ENCODE assay signal across 28 cellular contexts in the genomic region with DNA sequence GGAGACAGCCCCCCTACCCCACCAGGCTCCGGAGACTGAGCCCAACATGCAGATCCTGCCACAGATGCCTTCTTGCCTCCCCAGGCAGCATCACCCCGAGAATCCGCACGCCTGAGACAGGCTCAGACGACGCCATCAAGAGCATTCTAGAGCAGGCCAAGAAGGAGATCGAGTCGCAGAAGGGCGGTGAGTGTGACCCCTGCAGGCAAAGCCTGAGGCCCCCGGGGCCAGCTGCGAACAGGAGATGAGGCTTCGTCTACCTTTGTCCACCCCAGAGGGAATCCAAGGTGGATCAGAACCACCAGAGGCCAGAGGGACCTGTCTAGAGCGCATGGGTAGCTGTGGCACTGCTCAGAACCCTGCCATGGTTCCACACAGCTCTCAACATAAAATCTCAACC.
"Had no signal": no experiment of that assay in that cellular context is flagged by ENCODE, and none has a peak within 500 bp of the region (broad histone marks: within the 10 kb centered on the region; RNA-seq: fewer than 3 reads in every experiment).

No MANE protein-coding gene starts in this region.

- H3K9me3 Mint-ChIP-seq: mesothelial cell of epicardium, natural killer cell, nephron progenitor cell, type B pancreatic cell had no signal

- H3K9me3 ChIP-seq: ovary, uterus had no signal

- H3K4me1 Mint-ChIP-seq: mesothelial cell of epicardium had no signal

- H3K36me3 Mint-ChIP-seq: naive B cell; natural killer cell; stimulated activated effector memory CD8-positive, alpha-beta T cell treated with anti-CD3 and anti-CD28 coated beads, Interleukin-12 subunit alpha, Interleukin-12 subunit beta, amount 100 ng/mL, for 72 hours; type B pancreatic cell had no signal

- H3K4me3 ChIP-seq: heart right ventricle, hepatocyte, left ventricle myocardium inferior, lung, ovary, skin epidermis, tibial nerve, uterus had no signal

- H3K4me3 Mint-ChIP-seq: mesothelial cell of epicardium; naive B cell; natural killer cell; nephron progenitor cell; stimulated activated effector memory CD8-positive, alpha-beta T cell treated with anti-CD3 and anti-CD28 coated beads, Interleukin-12 subunit alpha, Interleukin-12 subunit beta, amount 100 ng/mL, for 72 hours; stimulated activated naive CD8-positive, alpha-beta T cell treated with anti-CD3 and anti-CD28 coated beads, Interleukin-15, amount 100 ng/mL, for 72 hours; type B pancreatic cell had no signal

- H3K79me2 ChIP-seq: hepatocyte had no signal

- H2AFZ ChIP-seq: hepatocyte had no signal

- H3K27ac Mint-ChIP-seq: mesothelial cell of epicardium; natural killer cell; nephron progenitor cell; stimulated activated effector memory CD8-positive, alpha-beta T cell treated with anti-CD3 and anti-CD28 coated beads, Interleukin-12 subunit alpha, Interleukin-12 subunit beta, amount 100 ng/mL, for 72 hours; stimulated activated naive CD8-positive, alpha-beta T cell treated with anti-CD3 and anti-CD28 coated beads, Interleukin-15, amount 100 ng/mL, for 72 hours; type B pancreatic cell had no signal

- H3K4me1 ChIP-seq: left ventricle myocardium inferior, tibial nerve, uterus had no signal

- H3K27me3 ChIP-seq: hepatocyte, ovary, uterus had no signal

- ATAC-seq: heart right ventricle; natural killer cell; right cardiac atrium; sciatic nerve; stimulated activated effector memory CD8-positive, alpha-beta T cell treated with anti-CD3 and anti-CD28 coated beads, Interleukin-12 subunit alpha, Interleukin-12 subunit beta, amount 100 ng/mL, for 72 hours; stimulated activated naive CD8-positive, alpha-beta T cell treated with anti-CD3 and anti-CD28 coated beads, Interleukin-15, amount 100 ng/mL, for 72 hours had no signal

- H3K36me3 ChIP-seq: heart right ventricle, left ventricle myocardium inferior, ovary, tibial nerve, uterus had no signal

- DNase-seq: heart right ventricle; islet precursor cell; left ventricle myocardium inferior; mesendoderm; naive B cell; natural killer cell; nephron progenitor cell; nucleus accumbens; ovary; retina; right cardiac atrium; stimulated activated CD4-positive, alpha-beta T cell treated with anti-CD3 and anti-CD28 coated beads, Interleukin-12 subunit alpha, Interleukin-12 subunit beta, amount 100 ng/mL, for 4 hours; stimulated activated CD4-positive, alpha-beta T cell treated with anti-CD3 and anti-CD28 coated beads, Interleukin-15, amount 100 ng/mL, for 24 hours; stimulated activated CD4-positive, alpha-beta T cell treated with anti-CD3 and anti-CD28 coated beads, Interleukin-2, amount 100 ng/mL, for 24 hours; stimulated activated CD4-positive, alpha-beta T cell treated with anti-CD3 and anti-CD28 coated beads, Interleukin-4, amount 100 ng/mL, for 1 hour; stimulated activated naive CD4-positive, alpha-beta T cell treated with Interleukin-2 at 50 U/mL for 16 hours; stimulated activated naive CD8-positive, alpha-beta T cell treated with anti-CD3 and anti-CD28 coated beads, Interleukin-15, amount 100 ng/mL, for 72 hours; substantia nigra; uterus had no signal

- H3K27me3 Mint-ChIP-seq: progenitor cell of endocrine pancreas had no signal

- H3K4me2 ChIP-seq: hepatocyte had no signal

- H3K27ac ChIP-seq: heart right ventricle, hepatocyte, left ventricle myocardium inferior, ovary, skin epidermis, tibial nerve, uterus had no signal
